In the genomic region with DNA sequence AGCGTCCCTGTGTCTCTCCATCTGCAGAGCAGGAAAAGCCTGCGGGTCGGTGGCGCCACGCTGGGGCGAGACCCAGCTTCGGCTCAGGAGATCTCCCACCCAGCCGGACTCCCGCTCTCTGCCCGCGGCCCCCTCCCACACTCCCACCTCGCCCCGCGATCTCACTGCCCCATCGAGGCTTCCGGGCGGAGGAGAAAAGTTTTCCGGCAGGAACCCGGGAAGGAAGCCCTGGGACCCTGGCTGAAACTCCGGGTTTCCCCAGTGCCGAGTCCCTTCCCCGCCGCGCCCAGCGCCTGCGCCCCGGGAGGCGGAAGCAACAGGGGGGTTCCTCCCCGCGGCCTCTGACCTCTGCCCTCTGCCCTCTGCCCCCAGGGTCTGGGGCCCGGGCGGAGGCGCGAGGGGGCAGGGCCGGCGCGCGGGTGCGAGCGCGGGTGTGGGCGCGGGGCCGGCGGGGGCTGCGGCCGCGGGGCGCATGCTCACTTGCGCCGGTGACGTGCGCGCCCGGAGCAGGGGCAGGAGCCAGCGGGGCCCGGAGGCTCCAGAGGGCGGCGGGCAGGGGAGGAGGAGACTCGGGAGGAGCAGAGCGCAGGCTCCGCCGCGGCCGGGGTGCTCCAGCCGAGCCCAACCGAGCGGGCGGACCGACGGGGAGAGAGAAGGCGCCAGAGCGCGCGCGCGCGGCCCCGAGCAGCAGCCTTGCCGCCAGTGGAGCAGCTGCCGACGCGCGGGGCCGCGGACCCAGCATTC, we compare ENCODE assay signal across 1 cellular context.
TF ChIP-seq lines count a peak whose summit lies in the region.

A gene (plus strand): TSS at position 541 of the 744 bp plus-strand sequence. CDS start 379 bp downstream, outside the sequence.

TF ChIP-seq in HepG2, 621 proteins besides CTCF, POLR2A, EP300 and RAD21 (continued from another document and continues in another):
- TF ChIP-seq PHF5A (CRISPR knock-in tag; IDR thresholded peaks at IDR 0.05; ENCODE audit: low read depth, unreplicated experiment) (no peak), NFYC (CRISPR knock-in tag; IDR thresholded peaks at IDR 0.05) (no peak), PCBP1 (IDR thresholded peaks at IDR 0.05; ENCODE audit: borderline replicate concordance, low read depth, low read length) (peak; percentile 90; the same call in 1 of the 2 replicates), ZFP37 (CRISPR knock-in tag; IDR thresholded peaks at IDR 0.05; ENCODE audit: borderline replicate concordance) (no peak), PHF8 (CRISPR knock-in tag; IDR thresholded peaks at IDR 0.05) (no peak; the same call in none of the 2 replicates), MTF1 (CRISPR knock-in tag; IDR thresholded peaks at IDR 0.05) (peak; percentile 59; the same call in 1 of the 2 replicates), FOXJ3 (CRISPR knock-in tag; IDR thresholded peaks at IDR 0.05; ENCODE audit: borderline replicate concordance) (no peak), ZFX (CRISPR knock-in tag; IDR thresholded peaks at IDR 0.05; ENCODE audit: low read depth) (peak; percentile 57), KLF15 (CRISPR knock-in tag; IDR thresholded peaks at IDR 0.05; ENCODE audit: borderline replicate concordance) (no peak), ESRRA (CRISPR knock-in tag; IDR thresholded peaks at IDR 0.05; ENCODE audit: low read depth) (peak; percentile 56; the same call in 1 of the 2 replicates), ZNF136 (CRISPR knock-in tag; IDR thresholded peaks at IDR 0.05; ENCODE audit: low read depth) (peak; percentile 65; the same call in 1 of the 2 replicates), ZNF33A (CRISPR knock-in tag; IDR thresholded peaks at IDR 0.05; ENCODE audit: borderline replicate concordance) (no peak), ZNF12 (CRISPR knock-in tag; IDR thresholded peaks at IDR 0.05) (no peak; the same call in 1 of the 2 replicates), ZSCAN29 (CRISPR knock-in tag; conservative IDR thresholded peaks at IDR 0.05) (no peak), ZNF34 (CRISPR knock-in tag; IDR thresholded peaks at IDR 0.05; ENCODE audit: borderline replicate concordance) (no peak), CEBPG (CRISPR knock-in tag; IDR thresholded peaks at IDR 0.05) (no peak), PHF20 (CRISPR knock-in tag; IDR thresholded peaks at IDR 0.05) (peak; percentile 67), KAT8 (CRISPR knock-in tag; IDR thresholded peaks at IDR 0.05) (peak; percentile 85), SNAPC2 (CRISPR knock-in tag; IDR thresholded peaks at IDR 0.05) (peak; percentile 88; the same call in 1 of the 2 replicates), ARID2 (CRISPR knock-in tag; IDR thresholded peaks at IDR 0.05; ENCODE audit: borderline replicate concordance) (no peak), ZFP1 (CRISPR knock-in tag; IDR thresholded peaks at IDR 0.05) (no peak), ZNF7 (CRISPR knock-in tag; IDR thresholded peaks at IDR 0.05) (no peak), AGO2 (optimal IDR thresholded peaks at IDR 0.05; ENCODE audit: low read depth, low read length) (no peak), ZSCAN9 (CRISPR knock-in tag; IDR thresholded peaks at IDR 0.05; ENCODE audit: borderline replicate concordance) (peak; percentile 36; the same call in 1 of the 2 replicates), ZNF75D (CRISPR knock-in tag; IDR thresholded peaks at IDR 0.05; ENCODE audit: borderline replicate concordance) (no peak)
- TF ChIP-seq, protein P1, sequence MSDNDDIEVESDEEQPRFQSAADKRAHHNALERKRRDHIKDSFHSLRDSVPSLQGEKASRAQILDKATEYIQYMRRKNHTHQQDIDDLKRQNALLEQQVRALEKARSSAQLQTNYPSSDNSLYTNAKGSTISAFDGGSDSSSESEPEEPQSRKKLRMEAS (IDR thresholded peaks at IDR 0.05): peak; percentile 42; the same call in 1 of the 2 replicates
- TF ChIP-seq, protein P2, sequence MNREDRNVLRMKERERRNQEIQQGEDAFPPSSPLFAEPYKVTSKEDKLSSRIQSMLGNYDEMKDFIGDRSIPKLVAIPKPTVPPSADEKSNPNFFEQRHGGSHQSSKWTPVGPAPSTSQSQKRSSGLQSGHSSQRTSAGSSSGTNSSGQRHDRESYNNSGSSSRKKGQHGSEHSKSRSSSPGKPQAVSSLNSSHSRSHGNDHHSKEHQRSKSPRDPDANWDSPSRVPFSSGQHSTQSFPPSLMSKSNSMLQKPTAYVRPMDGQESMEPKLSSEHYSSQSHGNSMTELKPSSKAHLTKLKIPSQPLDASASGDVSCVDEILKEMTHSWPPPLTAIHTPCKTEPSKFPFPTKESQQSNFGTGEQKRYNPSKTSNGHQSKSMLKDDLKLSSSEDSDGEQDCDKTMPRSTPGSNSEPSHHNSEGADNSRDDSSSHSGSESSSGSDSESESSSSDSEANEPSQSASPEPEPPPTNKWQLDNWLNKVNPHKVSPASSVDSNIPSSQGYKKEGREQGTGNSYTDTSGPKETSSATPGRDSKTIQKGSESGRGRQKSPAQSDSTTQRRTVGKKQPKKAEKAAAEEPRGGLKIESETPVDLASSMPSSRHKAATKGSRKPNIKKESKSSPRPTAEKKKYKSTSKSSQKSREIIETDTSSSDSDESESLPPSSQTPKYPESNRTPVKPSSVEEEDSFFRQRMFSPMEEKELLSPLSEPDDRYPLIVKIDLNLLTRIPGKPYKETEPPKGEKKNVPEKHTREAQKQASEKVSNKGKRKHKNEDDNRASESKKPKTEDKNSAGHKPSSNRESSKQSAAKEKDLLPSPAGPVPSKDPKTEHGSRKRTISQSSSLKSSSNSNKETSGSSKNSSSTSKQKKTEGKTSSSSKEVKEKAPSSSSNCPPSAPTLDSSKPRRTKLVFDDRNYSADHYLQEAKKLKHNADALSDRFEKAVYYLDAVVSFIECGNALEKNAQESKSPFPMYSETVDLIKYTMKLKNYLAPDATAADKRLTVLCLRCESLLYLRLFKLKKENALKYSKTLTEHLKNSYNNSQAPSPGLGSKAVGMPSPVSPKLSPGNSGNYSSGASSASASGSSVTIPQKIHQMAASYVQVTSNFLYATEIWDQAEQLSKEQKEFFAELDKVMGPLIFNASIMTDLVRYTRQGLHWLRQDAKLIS (CRISPR knock-in tag; IDR thresholded peaks at IDR 0.05): no peak
- TF ChIP-seq, protein P3, sequence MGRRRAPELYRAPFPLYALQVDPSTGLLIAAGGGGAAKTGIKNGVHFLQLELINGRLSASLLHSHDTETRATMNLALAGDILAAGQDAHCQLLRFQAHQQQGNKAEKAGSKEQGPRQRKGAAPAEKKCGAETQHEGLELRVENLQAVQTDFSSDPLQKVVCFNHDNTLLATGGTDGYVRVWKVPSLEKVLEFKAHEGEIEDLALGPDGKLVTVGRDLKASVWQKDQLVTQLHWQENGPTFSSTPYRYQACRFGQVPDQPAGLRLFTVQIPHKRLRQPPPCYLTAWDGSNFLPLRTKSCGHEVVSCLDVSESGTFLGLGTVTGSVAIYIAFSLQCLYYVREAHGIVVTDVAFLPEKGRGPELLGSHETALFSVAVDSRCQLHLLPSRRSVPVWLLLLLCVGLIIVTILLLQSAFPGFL (CRISPR knock-in tag; IDR thresholded peaks at IDR 0.05): no peak
- TF ChIP-seq, protein P4, sequence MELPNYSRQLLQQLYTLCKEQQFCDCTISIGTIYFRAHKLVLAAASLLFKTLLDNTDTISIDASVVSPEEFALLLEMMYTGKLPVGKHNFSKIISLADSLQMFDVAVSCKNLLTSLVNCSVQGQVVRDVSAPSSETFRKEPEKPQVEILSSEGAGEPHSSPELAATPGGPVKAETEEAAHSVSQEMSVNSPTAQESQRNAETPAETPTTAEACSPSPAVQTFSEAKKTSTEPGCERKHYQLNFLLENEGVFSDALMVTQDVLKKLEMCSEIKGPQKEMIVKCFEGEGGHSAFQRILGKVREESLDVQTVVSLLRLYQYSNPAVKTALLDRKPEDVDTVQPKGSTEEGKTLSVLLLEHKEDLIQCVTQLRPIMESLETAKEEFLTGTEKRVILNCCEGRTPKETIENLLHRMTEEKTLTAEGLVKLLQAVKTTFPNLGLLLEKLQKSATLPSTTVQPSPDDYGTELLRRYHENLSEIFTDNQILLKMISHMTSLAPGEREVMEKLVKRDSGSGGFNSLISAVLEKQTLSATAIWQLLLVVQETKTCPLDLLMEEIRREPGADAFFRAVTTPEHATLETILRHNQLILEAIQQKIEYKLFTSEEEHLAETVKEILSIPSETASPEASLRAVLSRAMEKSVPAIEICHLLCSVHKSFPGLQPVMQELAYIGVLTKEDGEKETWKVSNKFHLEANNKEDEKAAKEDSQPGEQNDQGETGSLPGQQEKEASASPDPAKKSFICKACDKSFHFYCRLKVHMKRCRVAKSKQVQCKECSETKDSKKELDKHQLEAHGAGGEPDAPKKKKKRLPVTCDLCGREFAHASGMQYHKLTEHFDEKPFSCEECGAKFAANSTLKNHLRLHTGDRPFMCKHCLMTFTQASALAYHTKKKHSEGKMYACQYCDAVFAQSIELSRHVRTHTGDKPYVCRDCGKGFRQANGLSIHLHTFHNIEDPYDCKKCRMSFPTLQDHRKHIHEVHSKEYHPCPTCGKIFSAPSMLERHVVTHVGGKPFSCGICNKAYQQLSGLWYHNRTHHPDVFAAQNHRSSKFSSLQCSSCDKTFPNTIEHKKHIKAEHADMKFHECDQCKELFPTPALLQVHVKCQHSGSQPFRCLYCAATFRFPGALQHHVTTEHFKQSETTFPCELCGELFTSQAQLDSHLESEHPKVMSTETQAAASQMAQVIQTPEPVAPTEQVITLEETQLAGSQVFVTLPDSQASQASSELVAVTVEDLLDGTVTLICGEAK (IDR thresholded peaks at IDR 0.05): no peak
- TF ChIP-seq, protein P4 (CRISPR knock-in tag; IDR thresholded peaks at IDR 0.05): no peak
- TF ChIP-seq, protein P5, sequence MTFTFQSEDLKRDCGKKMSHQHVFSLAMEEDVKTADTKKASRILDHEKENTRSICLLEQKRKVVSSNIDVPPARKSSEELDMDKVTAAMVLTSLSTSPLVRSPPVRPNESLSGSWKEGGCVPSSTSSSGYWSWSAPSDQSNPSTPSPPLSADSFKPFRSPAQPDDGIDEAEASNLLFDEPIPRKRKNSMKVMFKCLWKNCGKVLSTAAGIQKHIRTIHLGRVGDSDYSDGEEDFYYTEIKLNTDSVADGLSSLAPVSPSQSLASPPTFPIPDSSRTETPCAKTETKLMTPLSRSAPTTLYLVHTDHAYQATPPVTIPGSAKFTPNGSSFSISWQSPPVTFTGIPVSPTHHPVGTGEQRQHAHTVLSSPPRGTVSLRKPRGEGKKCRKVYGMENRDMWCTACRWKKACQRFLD (CRISPR knock-in tag; IDR thresholded peaks at IDR 0.05; ENCODE audit: borderline replicate concordance): no peak
- TF ChIP-seq, protein P6, sequence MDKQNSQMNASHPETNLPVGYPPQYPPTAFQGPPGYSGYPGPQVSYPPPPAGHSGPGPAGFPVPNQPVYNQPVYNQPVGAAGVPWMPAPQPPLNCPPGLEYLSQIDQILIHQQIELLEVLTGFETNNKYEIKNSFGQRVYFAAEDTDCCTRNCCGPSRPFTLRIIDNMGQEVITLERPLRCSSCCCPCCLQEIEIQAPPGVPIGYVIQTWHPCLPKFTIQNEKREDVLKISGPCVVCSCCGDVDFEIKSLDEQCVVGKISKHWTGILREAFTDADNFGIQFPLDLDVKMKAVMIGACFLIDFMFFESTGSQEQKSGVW (CRISPR knock-in tag; IDR thresholded peaks at IDR 0.05; ENCODE audit: borderline replicate concordance): no peak
- TF ChIP-seq, protein P7, sequence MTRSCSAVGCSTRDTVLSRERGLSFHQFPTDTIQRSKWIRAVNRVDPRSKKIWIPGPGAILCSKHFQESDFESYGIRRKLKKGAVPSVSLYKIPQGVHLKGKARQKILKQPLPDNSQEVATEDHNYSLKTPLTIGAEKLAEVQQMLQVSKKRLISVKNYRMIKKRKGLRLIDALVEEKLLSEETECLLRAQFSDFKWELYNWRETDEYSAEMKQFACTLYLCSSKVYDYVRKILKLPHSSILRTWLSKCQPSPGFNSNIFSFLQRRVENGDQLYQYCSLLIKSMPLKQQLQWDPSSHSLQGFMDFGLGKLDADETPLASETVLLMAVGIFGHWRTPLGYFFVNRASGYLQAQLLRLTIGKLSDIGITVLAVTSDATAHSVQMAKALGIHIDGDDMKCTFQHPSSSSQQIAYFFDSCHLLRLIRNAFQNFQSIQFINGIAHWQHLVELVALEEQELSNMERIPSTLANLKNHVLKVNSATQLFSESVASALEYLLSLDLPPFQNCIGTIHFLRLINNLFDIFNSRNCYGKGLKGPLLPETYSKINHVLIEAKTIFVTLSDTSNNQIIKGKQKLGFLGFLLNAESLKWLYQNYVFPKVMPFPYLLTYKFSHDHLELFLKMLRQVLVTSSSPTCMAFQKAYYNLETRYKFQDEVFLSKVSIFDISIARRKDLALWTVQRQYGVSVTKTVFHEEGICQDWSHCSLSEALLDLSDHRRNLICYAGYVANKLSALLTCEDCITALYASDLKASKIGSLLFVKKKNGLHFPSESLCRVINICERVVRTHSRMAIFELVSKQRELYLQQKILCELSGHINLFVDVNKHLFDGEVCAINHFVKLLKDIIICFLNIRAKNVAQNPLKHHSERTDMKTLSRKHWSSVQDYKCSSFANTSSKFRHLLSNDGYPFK (CRISPR knock-in tag; IDR thresholded peaks at IDR 0.05; ENCODE audit: borderline replicate concordance): 0 out of 2 replicates have a peak, but pooled peaks have one; percentile 52
- TF ChIP-seq, protein P8, sequence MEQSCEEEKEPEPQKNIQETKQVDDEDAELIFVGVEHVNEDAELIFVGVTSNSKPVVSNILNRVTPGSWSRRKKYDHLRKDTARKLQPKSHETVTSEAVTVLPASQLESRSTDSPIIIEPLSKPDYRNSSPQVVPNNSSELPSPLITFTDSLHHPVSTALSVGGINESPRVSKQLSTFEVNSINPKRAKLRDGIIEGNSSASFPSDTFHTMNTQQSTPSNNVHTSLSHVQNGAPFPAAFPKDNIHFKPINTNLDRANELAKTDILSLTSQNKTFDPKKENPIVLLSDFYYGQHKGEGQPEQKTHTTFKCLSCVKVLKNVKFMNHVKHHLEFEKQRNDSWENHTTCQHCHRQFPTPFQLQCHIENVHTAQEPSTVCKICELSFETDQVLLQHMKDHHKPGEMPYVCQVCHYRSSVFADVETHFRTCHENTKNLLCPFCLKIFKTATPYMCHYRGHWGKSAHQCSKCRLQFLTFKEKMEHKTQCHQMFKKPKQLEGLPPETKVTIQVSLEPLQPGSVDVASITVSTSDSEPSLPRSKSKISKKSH (CRISPR knock-in tag; IDR thresholded peaks at IDR 0.05; ENCODE audit: borderline replicate concordance): 0 out of 2 replicates have a peak, but pooled peaks have one; percentile 54
